Comparison of ENCODE assay signal across 8 cellular contexts in the genomic region with DNA sequence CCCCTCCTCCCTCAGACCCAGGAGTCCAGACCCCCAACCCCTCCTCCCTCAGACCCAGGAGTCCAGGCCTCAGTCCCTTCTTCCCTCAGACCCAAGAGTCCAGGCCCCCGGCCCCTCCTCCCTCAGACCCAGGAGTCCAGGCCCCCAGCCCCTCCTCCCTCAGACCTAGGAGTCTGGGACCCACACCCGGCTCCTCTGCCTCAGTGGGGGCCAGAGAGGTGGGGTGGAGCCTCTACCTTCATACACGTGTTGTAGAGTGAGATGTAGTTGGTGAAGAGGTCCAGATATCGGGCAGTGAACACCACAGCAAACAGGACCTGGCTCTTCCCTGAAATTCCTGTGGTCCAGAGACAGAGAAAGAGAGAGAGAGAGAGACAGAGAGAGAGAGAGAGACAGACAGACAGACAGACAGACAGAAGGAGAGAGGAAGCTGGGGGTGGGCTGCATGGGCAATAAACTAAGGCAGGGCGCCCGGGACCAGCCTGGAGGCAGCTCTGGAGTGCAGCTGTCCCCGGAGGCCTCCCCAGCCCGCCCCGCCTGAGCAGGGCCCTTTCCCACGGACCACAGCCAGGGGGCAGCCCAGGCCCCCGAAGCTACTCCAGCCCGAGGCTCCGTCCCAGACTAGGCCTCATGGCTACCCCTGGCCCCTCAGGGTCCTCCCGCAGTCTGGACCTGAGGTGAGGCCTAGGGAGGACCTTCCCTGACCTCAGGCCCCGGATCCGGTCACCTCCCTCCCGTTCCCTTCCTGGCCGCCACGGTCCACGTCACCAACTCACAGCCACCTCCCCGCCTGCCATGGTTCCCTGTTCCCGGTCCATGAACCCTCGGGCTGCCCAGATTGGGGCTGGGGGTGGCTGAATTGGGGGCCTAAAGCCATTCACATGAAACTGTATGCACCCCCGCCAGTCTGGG. TPM values are rescaled to one million over a fixed set of nuclear protein-coding genes. Genes with fewer than 3 reads are reported as not detected.
DNase-seq lines count a peak whose midpoint lies in the region; ATAC-seq, FAIRE-seq and TF ChIP-seq lines count a peak whose summit lies in the region.

No MANE protein-coding gene starts in this region.

- H3K4me3 ChIP-seq in neuron (ENCODE audit: low read length): peak overlapping the region; percentile 60

- no peaks in the 10 kb centered on the region for H3K9me3 ChIP-seq in neuron (ENCODE audit: low read length)

- peaks cover 25% of the 10 kb centered on the region for H3K4me1 ChIP-seq in neuron (ENCODE audit: insufficient read depth, low read length)

- no peaks in the 10 kb centered on the region for H3K9me3 Mint-ChIP-seq in activated naive CD4-positive, alpha-beta T cell treated with anti-CD3 and anti-CD28 coated beads, Interleukin-2, amount 10 ng/mL, durations not matched to agents 7 days and 5 days
- no peaks in the 10 kb centered on the region for H3K9me3 Mint-ChIP-seq in type B pancreatic cell

- peaks cover 46% of the 10 kb centered on the region for H3K27me3 Mint-ChIP-seq in activated naive CD4-positive, alpha-beta T cell treated with anti-CD3 and anti-CD28 coated beads, Interleukin-2, amount 10 ng/mL, durations not matched to agents 7 days and 5 days
- peaks cover 26% of the 10 kb centered on the region for H3K27me3 Mint-ChIP-seq in type B pancreatic cell

- peaks cover 24% of the 10 kb centered on the region for H3K36me3 ChIP-seq in neuron (ENCODE audit: insufficient read depth, low read length)

- DNase-seq in DMS53 (lab: John Stamatoyannopoulos, UW) (peak; percentile 76), RCC 7860 (ENCODE audit: low spot score) (peak; percentile 15), foreskin melanocyte (peak; percentile 45), type B pancreatic cell (ENCODE audit: extremely low spot score, unreplicated experiment) (peak; percentile 80), SKM-1 (lab: John Stamatoyannopoulos, UW; ENCODE audit: unreplicated experiment) (no peak)
- DNase-seq in activated naive CD4-positive, alpha-beta T cell treated with anti-CD3 and anti-CD28 coated beads, Interleukin-2, amount 10 ng/mL, durations not matched to agents 7 days and 5 days: peak; percentile 76

- H3K27ac Mint-ChIP-seq in activated naive CD4-positive, alpha-beta T cell treated with anti-CD3 and anti-CD28 coated beads, Interleukin-2, amount 10 ng/mL, durations not matched to agents 7 days and 5 days: peak overlapping the region; percentile 89
- H3K27ac Mint-ChIP-seq in type B pancreatic cell: peak overlapping the region; percentile 88

- H3K27me3 ChIP-seq in neuron (ENCODE audit: insufficient read depth, low read length): no peaks in the 10 kb centered on the region

- peak; percentile 77 for TF ChIP-seq CTCF in type B pancreatic cell (conservative IDR thresholded peaks at IDR 0.05)

- CTCF ChIA-PET in activated naive CD4-positive, alpha-beta T cell treated with anti-CD3 and anti-CD28 coated beads, Interleukin-2, amount 10 ng/mL, durations not matched to agents 7 days and 5 days (lab: Charles Lee): interaction anchor here (0.6 to 2.2 kb wide), 17 partner anchors 11 to 199 kb away, joined by 3 to 26 read pairs (median 4); a partner anchor contains a TSS

- H2AFZ ChIP-seq in neuron (ENCODE audit: low read depth, low read length): peak overlapping the region; percentile 68

- H3K36me3 Mint-ChIP-seq in activated naive CD4-positive, alpha-beta T cell treated with anti-CD3 and anti-CD28 coated beads, Interleukin-2, amount 10 ng/mL, durations not matched to agents 7 days and 5 days: peaks cover 17% of the 10 kb centered on the region
- H3K36me3 Mint-ChIP-seq in type B pancreatic cell: peaks cover 11% of the 10 kb centered on the region

- no peak for FAIRE-seq in RCC 7860 (lab: Jason Lieb, UNC)

- H3K4me1 Mint-ChIP-seq in activated naive CD4-positive, alpha-beta T cell treated with anti-CD3 and anti-CD28 coated beads, Interleukin-2, amount 10 ng/mL, durations not matched to agents 7 days and 5 days: peaks cover 27% of the 10 kb centered on the region
- H3K4me1 Mint-ChIP-seq in type B pancreatic cell (ENCODE audit: unreplicated experiment): no peaks in the 10 kb centered on the region

- ATAC-seq in HG02798 (IDR thresholded peaks at IDR 0.05; ENCODE audit: poor library complexity, unreplicated experiment): peak; percentile 43

- H3K4me3 Mint-ChIP-seq in activated naive CD4-positive, alpha-beta T cell treated with anti-CD3 and anti-CD28 coated beads, Interleukin-2, amount 10 ng/mL, durations not matched to agents 7 days and 5 days: peak overlapping the region; percentile 95
- H3K4me3 Mint-ChIP-seq in type B pancreatic cell: peak overlapping the region; percentile 97

RNA-seq across cellular contexts. Expression of a gene that starts 0.9 kb away (rescaled TPM):
- total RNA-seq in type B pancreatic cell (ENCODE audit: low replicate concordance): 227 and 245 TPM in 2 replicates

RNA-seq across cellular contexts. Expression of a gene that starts 3.0 kb away (rescaled TPM):
- 0.45 and 0.58 TPM in 2 replicates for total RNA-seq in type B pancreatic cell (ENCODE audit: low replicate concordance)

RNA-seq across cellular contexts. Expression of a gene that starts 26.3 kb away (rescaled TPM):
- not detected in 2 replicates for total RNA-seq in type B pancreatic cell (ENCODE audit: low replicate concordance)

RNA-seq across cellular contexts. Expression of a gene that starts 26.7 kb away (rescaled TPM):
- total RNA-seq in type B pancreatic cell (ENCODE audit: low replicate concordance): 8.6 and 12.8 TPM in 2 replicates

RNA-seq across cellular contexts. Expression of a gene that starts 55.3 kb away (rescaled TPM):
- total RNA-seq in type B pancreatic cell (ENCODE audit: low replicate concordance): 37.2 and 44.0 TPM in 2 replicates
